In the genomic region with DNA sequence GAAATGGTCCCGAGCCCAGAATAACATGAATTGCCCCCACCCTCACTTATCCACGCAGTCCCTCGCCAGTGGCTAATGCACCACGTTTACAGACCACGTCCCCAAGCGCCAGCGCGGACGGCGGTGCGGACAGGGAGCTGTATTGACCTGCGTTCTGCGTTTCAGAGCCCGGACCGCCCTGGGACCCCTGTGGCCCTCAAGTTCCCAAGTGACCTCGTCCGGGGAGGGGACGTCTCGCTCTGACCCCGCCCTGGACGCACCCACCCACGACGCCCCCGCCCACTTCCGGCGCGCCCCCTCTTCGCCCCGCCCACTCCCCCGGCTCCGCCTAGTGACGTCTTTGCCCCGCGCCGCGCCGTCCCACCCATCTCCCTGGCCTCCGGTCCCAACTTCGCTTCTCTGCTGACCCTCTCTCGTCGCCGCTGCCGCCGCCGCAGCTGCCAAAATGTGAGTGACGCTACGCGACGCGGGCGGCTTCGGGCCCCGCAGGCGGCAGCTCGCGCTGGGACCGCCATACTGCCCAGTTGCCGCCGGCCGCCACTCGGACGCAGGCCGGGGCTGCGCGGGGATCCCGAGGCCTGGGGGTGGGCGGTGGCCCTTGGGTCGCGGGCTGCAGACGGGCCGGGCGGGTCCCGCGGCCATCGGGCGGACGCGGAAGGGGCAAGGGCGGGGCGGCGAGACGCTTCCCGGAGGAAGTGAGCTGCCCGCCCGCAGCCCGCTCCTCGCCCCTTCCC, we compare ENCODE assay signal across 8 cellular contexts. TPM values are rescaled to one million over a fixed set of nuclear protein-coding genes. Genes with fewer than 3 reads are reported as not detected.
A peak's percentile ranks its signal among the peaks of the same experiment; 100 is the strongest.
DNase-seq lines count a peak whose midpoint lies in the region; ATAC-seq and TF ChIP-seq lines count a peak whose summit lies in the region.

A gene with protein sequence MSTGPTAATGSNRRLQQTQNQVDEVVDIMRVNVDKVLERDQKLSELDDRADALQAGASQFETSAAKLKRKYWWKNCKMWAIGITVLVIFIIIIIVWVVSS (plus strand): TSS at position 358 of the 734 bp plus-strand sequence. CDS start 88 bp downstream, at position 446.

- H3K27ac ChIP-seq in gastroesophageal sphincter = peak within 1 kb of the TSS; percentile 81 to 95 (median 92)

- no peaks in the 10 kb centered on the region for H3K9me3 ChIP-seq in gastroesophageal sphincter

- peaks cover 3 to 38% (median 11%) of the 10 kb centered on the region in 3 donors for H3K4me1 ChIP-seq in gastroesophageal sphincter

- 0% methylated on average over 4 of the region's 87 CpGs; no CpG with 5 or more reads in 1 of the 2 donors for WGBS in gastroesophageal sphincter (ENCODE audit: low coverage in 1 of 2), 2 donors

- TF ChIP-seq POLR2A in gastroesophageal sphincter (IDR thresholded peaks at IDR 0.05) = peak; percentile 68 to 74

- TF ChIP-seq CTCF in gastroesophageal sphincter (IDR thresholded peaks at IDR 0.05) = no peak

- H3K4me3 ChIP-seq in gastroesophageal sphincter = peak within 1 kb of the TSS; percentile 80 to 92

- in situ Hi-C loops in KBM-7 (cut with MboI; ENCODE audit: low pct_unique_long_range_greater_than_20kb, low sequenced_read_pairs) = no loop called here

- H3K36me3 ChIP-seq in gastroesophageal sphincter = peaks cover 0 to 33% of the 10 kb centered on the region in 2 donors

- TF ChIP-seq EP300 in gastroesophageal sphincter (IDR thresholded peaks at IDR 0.05) = no peak

- ATAC-seq in GM21515 (IDR thresholded peaks at IDR 0.05; ENCODE audit: unreplicated experiment) (peak; percentile 71), gastroesophageal sphincter (peak; percentile 94)

- H3K27me3 ChIP-seq in gastroesophageal sphincter = no peaks in the 10 kb centered on the region

- DNase-seq in DMS 273 treated with DMSO at 0.1 percent for 48 hours (lab: John Stamatoyannopoulos, UW) (peak; percentile 52), KBM-7 (peak; percentile 59), SK-N-DZ (ENCODE audit: low spot score) (peak; percentile 50), nucleus accumbens (lab: John Stamatoyannopoulos, UW) (peak in 55 of 56 donors; percentile 36 to 91 (median 82)), superior temporal gyrus (ENCODE audit: extremely low spot score) (peak; percentile 71)
- peak; percentile 85 for DNase-seq in activated naive CD4-positive, alpha-beta T cell treated with Interleukin-2 at 50 U/mL for 16 hours

RNA-seq across cellular contexts. Expression of the gene that starts here (rescaled TPM):
- polyA plus RNA-seq in SK-N-DZ (2014; cell fraction: cytosol; rRNA removed) = 42.9 and 48.2 TPM in 2 replicates
- 19.9 and 39.4 TPM in 2 replicates for polyA plus RNA-seq in SK-N-DZ (2014; cell fraction: nucleus; rRNA removed)
- total RNA-seq in gastroesophageal sphincter = 100 to 1,000 TPM in 3 of 4 donors, 10 to 100 TPM in 1; 99.9 to 128 (median 112) TPM

Comparison
In these comparisons a context has a peak if more than half of its experiments do, and no peak if none do; other contexts are left out.
1. Peak in every context shown above with its lines: DNase-seq, ATAC-seq, H3K4me3 ChIP-seq and H3K27ac ChIP-seq.